In genomic region chr21:45326834-45327457, GRCh38 we compare ENCODE assay signal across 18 cellular contexts. TPM values are rescaled to one million over a fixed set of nuclear protein-coding genes. Genes with fewer than 3 reads are reported as not detected.
DNase-seq lines count a peak whose midpoint lies in the region; ATAC-seq, FAIRE-seq and TF ChIP-seq lines count a peak whose summit lies in the region.
"Had no signal": no experiment of that assay in that cellular context is flagged by ENCODE, and none has a peak within 500 bp of the region (broad histone marks: within the 10 kb centered on the region; RNA-seq: fewer than 3 reads in every experiment).

No MANE protein-coding gene starts in this region.

- H3K9me3 ChIP-seq in BLaER1 (no peaks in the 10 kb centered on the region), astrocyte (ENCODE audit: insufficient read depth, low read depth, low read length) (no peaks in the 10 kb centered on the region), neural progenitor cell (ENCODE audit: low read depth) (no peaks in the 10 kb centered on the region)
- H3K9me3 ChIP-seq: uterus had no signal

- H3K4me3 Mint-ChIP-seq in astrocyte (ENCODE audit: unreplicated experiment): no peak overlapping the region
- H3K4me3 Mint-ChIP-seq in neural progenitor cell: peak overlapping the region; percentile 49
- H3K4me3 Mint-ChIP-seq: activated CD8-positive, alpha-beta T cell treated with anti-CD3 and anti-CD28 coated beads for 36 hours had no signal

- H3K27me3 ChIP-seq in BLaER1: no peaks in the 10 kb centered on the region
- H3K27me3 ChIP-seq in astrocyte (ENCODE audit: insufficient read depth, low read length): no peaks in the 10 kb centered on the region
- no peaks in the 10 kb centered on the region for H3K27me3 ChIP-seq in neural progenitor cell
- H3K27me3 ChIP-seq: uterus had no signal

- ATAC-seq in GM18870 (IDR thresholded peaks at IDR 0.05; ENCODE audit: unreplicated experiment) (no peak), HG02852 (IDR thresholded peaks at IDR 0.05; ENCODE audit: unreplicated experiment) (no peak)
- ATAC-seq: activated CD8-positive, alpha-beta T cell treated with anti-CD3 and anti-CD28 coated beads for 36 hours had no signal

- no peak for FAIRE-seq in astrocyte (lab: Jason Lieb, UNC)
- FAIRE-seq: GM12891 had no signal

- no peaks in the 10 kb centered on the region for H3K27me3 Mint-ChIP-seq in astrocyte (ENCODE audit: low read depth, unreplicated experiment)
- peaks cover 9% of the 10 kb centered on the region for H3K27me3 Mint-ChIP-seq in neural progenitor cell (ENCODE audit: insufficient read depth, low read depth)
- H3K27me3 Mint-ChIP-seq: activated CD8-positive, alpha-beta T cell treated with anti-CD3 and anti-CD28 coated beads for 36 hours had no signal

- no peak for TF ChIP-seq CTCF in astrocyte (IDR thresholded peaks at IDR 0.05; ENCODE audit: insufficient read depth, low read depth, low read length)
- no peak for TF ChIP-seq CTCF in neural progenitor cell (IDR thresholded peaks at IDR 0.05)

- H3K4me3 ChIP-seq in BLaER1 (no peak overlapping the region), astrocyte (ENCODE audit: insufficient read depth, low read depth, low read length) (no peak overlapping the region), neural progenitor cell (no peak overlapping the region)
- H3K4me3 ChIP-seq: uterus had no signal

- H3F3A ChIP-seq in neural progenitor cell (ENCODE audit: low read depth): peaks cover 3% of the 10 kb centered on the region

- H3K4me1 ChIP-seq in BLaER1 (peaks cover 67% of the 10 kb centered on the region), astrocyte (ENCODE audit: insufficient read depth, low read length) (peaks cover 32% of the 10 kb centered on the region), neural progenitor cell (peaks cover 26% of the 10 kb centered on the region)

- H3K79me2 ChIP-seq in astrocyte (ENCODE audit: insufficient read depth, low read length) (no peaks in the 10 kb centered on the region), neural progenitor cell (ENCODE audit: low read depth) (no peaks in the 10 kb centered on the region)

- H3K36me3 Mint-ChIP-seq in astrocyte (ENCODE audit: low read depth, unreplicated experiment) (peaks cover 1% of the 10 kb centered on the region), neural progenitor cell (no peaks in the 10 kb centered on the region)

- H3K9me3 Mint-ChIP-seq in astrocyte (ENCODE audit: unreplicated experiment): no peaks in the 10 kb centered on the region
- H3K9me3 Mint-ChIP-seq in neural progenitor cell: no peaks in the 10 kb centered on the region
- H3K9me3 Mint-ChIP-seq: activated CD8-positive, alpha-beta T cell treated with anti-CD3 and anti-CD28 coated beads for 36 hours had no signal

- H4K20me1 ChIP-seq in BLaER1 (peaks cover 20% of the 10 kb centered on the region), astrocyte (ENCODE audit: insufficient read depth, low read length) (no peaks in the 10 kb centered on the region), neural progenitor cell (ENCODE audit: low read depth) (no peaks in the 10 kb centered on the region)

- H3K27ac ChIP-seq in BLaER1 (peak overlapping the region; percentile 67), astrocyte (ENCODE audit: low read depth, low read length) (no peak overlapping the region), neural progenitor cell (no peak overlapping the region)
- H3K27ac ChIP-seq: uterus, WERI-Rb-1 had no signal

- H2AFZ ChIP-seq in astrocyte (ENCODE audit: low read depth, low read length): no peak overlapping the region
- H2AFZ ChIP-seq in neural progenitor cell (replicated peaks): no peak overlapping the region

- H3K36me3 ChIP-seq in BLaER1 (no peaks in the 10 kb centered on the region), astrocyte (ENCODE audit: insufficient read depth, low read length) (no peaks in the 10 kb centered on the region), neural progenitor cell (no peaks in the 10 kb centered on the region)
- H3K36me3 ChIP-seq: uterus, WERI-Rb-1 had no signal

- H3K9ac ChIP-seq in BLaER1 (no peak overlapping the region), astrocyte (ENCODE audit: low read length) (no peak overlapping the region), neural progenitor cell (no peak overlapping the region)

- H3K27ac Mint-ChIP-seq in astrocyte (ENCODE audit: unreplicated experiment) (peak overlapping the region; percentile 23), neural progenitor cell (no peak overlapping the region)
- H3K27ac Mint-ChIP-seq: activated CD8-positive, alpha-beta T cell treated with anti-CD3 and anti-CD28 coated beads for 36 hours had no signal

- peak; percentile 17 for DNase-seq in ELF-1 (ENCODE audit: low read depth, low spot score)
- no peak for DNase-seq in astrocyte (ENCODE audit: low read depth)
- DNase-seq in neural progenitor cell (ENCODE audit: low spot score): no peak
- no peak for DNase-seq in HCEC 1CT
- DNase-seq: activated CD8-positive, alpha-beta T cell treated with anti-CD3 and anti-CD28 coated beads for 36 hours; activated T-cell treated with anti-CD3 and anti-CD28 coated beads, Interleukin-2, amount 50 U/mL, for 48 hours; KBM-7; MV-4-11; NCI-H2081; SIG-M5; stimulated activated CD4-positive, alpha-beta T cell treated with anti-CD3 and anti-CD28 coated beads, Interleukin-4, amount 100 ng/mL, for 1 hour; T-helper 2 cell; uterus; WERI-Rb-1 had no signal

- H3K4me2 ChIP-seq in BLaER1: peak overlapping the region; percentile 99
- H3K4me2 ChIP-seq in astrocyte (ENCODE audit: low read length): no peak overlapping the region
- H3K4me2 ChIP-seq in neural progenitor cell: no peak overlapping the region

- H3K4me1 Mint-ChIP-seq in astrocyte (ENCODE audit: low read depth, unreplicated experiment): peaks cover 19% of the 10 kb centered on the region
- peaks cover 23% of the 10 kb centered on the region for H3K4me1 Mint-ChIP-seq in neural progenitor cell

RNA-seq across cellular contexts. Expression of gene POFUT2, which starts 39.3 kb away (rescaled TPM):
- total RNA-seq in astrocyte (109 and 119 TPM in 2 replicates), neural progenitor cell (ENCODE audit: low replicate concordance) (28.5 and 42.7 TPM in 2 replicates)
